19 cellular contexts compared by ENCODE assay signal in the genomic region with DNA sequence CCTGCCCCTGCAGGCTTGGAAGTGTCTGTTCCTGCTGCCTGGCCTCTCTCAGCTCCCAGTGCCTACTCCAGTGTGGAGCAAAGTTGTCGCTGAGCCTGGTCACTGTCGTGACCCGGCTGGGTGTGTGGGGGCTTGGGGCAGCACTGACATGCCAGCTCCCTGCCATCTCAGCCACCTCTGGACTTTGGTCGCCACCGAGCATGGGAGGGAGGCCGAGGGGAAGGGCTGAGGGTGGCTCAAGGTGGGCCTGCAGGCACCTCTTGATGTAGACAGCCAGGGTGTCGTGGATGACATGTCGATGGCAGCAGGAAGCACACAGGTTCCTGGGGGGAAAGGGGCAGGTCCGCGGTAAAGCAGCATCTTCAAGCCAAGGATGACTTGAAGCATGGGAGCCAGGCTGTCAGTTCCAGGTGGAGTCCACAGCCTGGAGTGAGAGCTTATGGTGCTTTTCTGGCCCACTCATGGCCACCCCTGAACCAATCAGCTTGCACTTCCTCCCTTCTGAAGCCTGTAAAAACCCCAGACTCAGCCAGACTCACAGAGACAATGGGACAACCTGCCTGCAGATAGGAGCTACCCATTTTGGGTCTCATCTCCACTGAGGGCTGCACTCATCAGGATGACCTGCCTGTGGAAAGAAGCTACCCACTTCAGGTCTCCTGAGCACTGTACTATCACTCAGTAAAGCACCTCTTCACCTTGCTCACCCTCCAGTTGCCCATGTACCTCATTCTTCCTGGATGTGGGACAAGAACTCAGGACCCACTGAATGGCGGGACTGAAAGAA.
DNase-seq lines count a peak whose midpoint lies in the region; ATAC-seq and TF ChIP-seq lines count a peak whose summit lies in the region.
"Had no signal": no experiment of that assay in that cellular context is flagged by ENCODE, and none has a peak within 500 bp of the region (broad histone marks: within the 10 kb centered on the region; RNA-seq: fewer than 3 reads in every experiment).

No MANE protein-coding gene starts in this region.

- H3K4me1 Mint-ChIP-seq in endodermal cell = peaks cover 35% of the 10 kb centered on the region
- H3K4me1 Mint-ChIP-seq: CD4-positive, CD25-positive, alpha-beta regulatory T cell had no signal

- no peaks in the 10 kb centered on the region for H3K79me2 ChIP-seq in SK-N-SH (ENCODE audit: insufficient read depth)

- ATAC-seq in GM19455 (IDR thresholded peaks at IDR 0.05; ENCODE audit: unreplicated experiment) = no peak
- ATAC-seq: CD8-positive, alpha-beta T cell had no signal

- no peak overlapping the region for H3K4me3 Mint-ChIP-seq in endodermal cell
- H3K4me3 Mint-ChIP-seq: B cell; CD4-positive, CD25-positive, alpha-beta regulatory T cell; CD8-positive, alpha-beta T cell had no signal

- no peak for TF ChIP-seq RAD21 in SK-N-SH (IDR thresholded peaks at IDR 0.05; ENCODE audit: low read length)

- CTCF ChIA-PET in HEK293 (lab: Yijun Ruan, JAX) (no interaction called here), SK-N-SH (lab: Yijun Ruan, JAX) (interaction anchor here (1.5 kb wide), 1 partner anchor 117 kb away, joined by 7 read pairs; no protein-coding TSS in a partner anchor)

- no peaks in the 10 kb centered on the region for H3K27me3 Mint-ChIP-seq in endodermal cell (ENCODE audit: insufficient read depth)

- H3K9ac ChIP-seq in endodermal cell (ENCODE audit: extremely low read depth, low read length, poor library complexity, severe bottlenecking) = no peak overlapping the region
- H3K9ac ChIP-seq in SK-N-SH = no peak overlapping the region
- H3K9ac ChIP-seq: BLaER1, GM23248 had no signal

- WGBS in endodermal cell (ENCODE audit: insufficient coverage in 1 of 2, insufficient read length in 1 of 2), 2 experiments = 96% methylated on average over 4 to 11 of the region's 11 CpGs
- WGBS in SK-N-SH (ENCODE audit: low lambda C conversion rate) = 69% methylated on average over 9 of the region's 11 CpGs

- H3K36me3 Mint-ChIP-seq in endodermal cell (ENCODE audit: low read depth) = peaks cover 70% of the 10 kb centered on the region
- H3K36me3 Mint-ChIP-seq: CD4-positive, CD25-positive, alpha-beta regulatory T cell; CD8-positive, alpha-beta T cell had no signal

- H3K27me3 ChIP-seq in endodermal cell (ENCODE audit: control insufficient read depth, insufficient read depth, low read length, poor library complexity, severe bottlenecking) (no peaks in the 10 kb centered on the region), SK-N-SH (ENCODE audit: insufficient read depth) (no peaks in the 10 kb centered on the region)
- H3K27me3 ChIP-seq: BLaER1 had no signal

- TF ChIP-seq EP300 in SK-N-SH (IDR thresholded peaks at IDR 0.05; ENCODE audit: borderline replicate concordance in 1 of 2, low read depth in 1 of 2, low read length in 1 of 2) = no peak

- H3K4me2 ChIP-seq in SK-N-SH = no peak overlapping the region
- H3K4me2 ChIP-seq: BLaER1 had no signal

- H3K4me3 ChIP-seq in HEK293 (ENCODE audit: low read depth, low read length) = no peak overlapping the region
- H3K4me3 ChIP-seq in endodermal cell (ENCODE audit: low read length) = peak overlapping the region; percentile 50
- no peak overlapping the region for H3K4me3 ChIP-seq in SK-N-SH (ENCODE audit: low read depth in 2 of 2, low read length in 1 of 2)
- H3K4me3 ChIP-seq: BLaER1, GM23248 had no signal

- H3K27ac ChIP-seq in HEK293 (ENCODE audit: extremely low read depth, low read depth, low read length) = no peak overlapping the region
- H3K27ac ChIP-seq in endodermal cell (ENCODE audit: low read depth, low read length) = no peak overlapping the region
- H3K27ac ChIP-seq in SK-N-SH (ENCODE audit: low read depth in 2 of 2, low read length in 1 of 2) = no peak overlapping the region
- H3K27ac ChIP-seq: 22Rv1, BLaER1, C4-2B, GM23248 had no signal

- H3K9me2 ChIP-seq in SK-N-SH = no peaks in the 10 kb centered on the region

- POLR2A ChIA-PET in HEK293 (lab: Yijun Ruan, JAX) (no interaction called here), SK-N-SH (lab: Yijun Ruan, JAX) (no interaction called here)

- TF ChIP-seq CTCF in HEK293 (tag by site-specific recombination; IDR thresholded peaks at IDR 0.05) (no peak), endodermal cell (conservative IDR thresholded peaks at IDR 0.05) (no peak), SK-N-SH (IDR thresholded peaks at IDR 0.05) (no peak)

- no peaks in the 10 kb centered on the region for H3F3A ChIP-seq in SK-N-SH (replicated peaks; ENCODE audit: insufficient read depth)

- DNase-seq in DMS53 (lab: John Stamatoyannopoulos, UW) (peak; percentile 27), DMS53 treated with DMSO at 0.1 percent for 48 hours (lab: John Stamatoyannopoulos, UW; ENCODE audit: unreplicated experiment) (no peak), OCI-M1 (lab: John Stamatoyannopoulos, UW) (peak; percentile 6), endodermal cell (peak; percentile 45), SK-N-SH (no peak), SIG-M5 (lab: John Stamatoyannopoulos, UW) (no peak)
- DNase-seq: CD4-positive, CD25-positive, alpha-beta regulatory T cell; CD8-positive, alpha-beta T cell; DMS 273 treated with DMSO at 0.1 percent for 48 hours; DND-41; GM23248; H7; HCEC 1CT had no signal

- H3K27ac Mint-ChIP-seq in endodermal cell = no peak overlapping the region
- H3K27ac Mint-ChIP-seq: B cell; CD4-positive, CD25-positive, alpha-beta regulatory T cell; CD8-positive, alpha-beta T cell had no signal

- H3K4me1 ChIP-seq in HEK293 (ENCODE audit: control insufficient read depth, insufficient read depth, low read length) = no peaks in the 10 kb centered on the region
- H3K4me1 ChIP-seq in endodermal cell (ENCODE audit: control insufficient read depth, insufficient read depth, low read length) = peaks cover 18% of the 10 kb centered on the region
- H3K4me1 ChIP-seq in SK-N-SH (ENCODE audit: control insufficient read depth in 1 of 2, insufficient read depth in 2 of 2, low read depth in 1 of 2, low read length in 1 of 2) = no peaks in the 10 kb centered on the region
- H3K4me1 ChIP-seq: BLaER1 had no signal

- peaks cover 21% of the 10 kb centered on the region for H3K9me3 Mint-ChIP-seq in endodermal cell
- H3K9me3 Mint-ChIP-seq: CD8-positive, alpha-beta T cell had no signal

- H2AFZ ChIP-seq in SK-N-SH (ENCODE audit: low read depth) = no peak overlapping the region
- H2AFZ ChIP-seq: GM23248 had no signal

- H4K20me1 ChIP-seq in SK-N-SH (ENCODE audit: insufficient read depth) = no peaks in the 10 kb centered on the region
- H4K20me1 ChIP-seq: BLaER1 had no signal

- H3K36me3 ChIP-seq in HEK293 (ENCODE audit: control insufficient read depth in 2 of 2, insufficient read depth in 1 of 2, low read length in 2 of 2) = peaks cover 0 to 17% of the 10 kb centered on the region in 2 experiments; a peak in 1 of 3 replicates
- H3K36me3 ChIP-seq in endodermal cell (ENCODE audit: control insufficient read depth, insufficient read depth, low read length) = peaks cover 12% of the 10 kb centered on the region
- no peaks in the 10 kb centered on the region for H3K36me3 ChIP-seq in SK-N-SH (replicated peaks in 1 of 2; ENCODE audit: control insufficient read depth in 1 of 2, insufficient read depth in 2 of 2, low read length in 1 of 2)

- no peaks in the 10 kb centered on the region for H3K9me3 ChIP-seq in HEK293 (ENCODE audit: control insufficient read depth, insufficient read depth, low read depth, low read length)
- H3K9me3 ChIP-seq in endodermal cell (ENCODE audit: control insufficient read depth, low read length) = peaks cover 42% of the 10 kb centered on the region
- no peaks in the 10 kb centered on the region for H3K9me3 ChIP-seq in SK-N-SH

TF ChIP-seq in HEK293, 187 proteins besides CTCF, POLR2A, EP300 and RAD21:
- TF ChIP-seq HOXA7 (CRISPR knock-in tag; IDR thresholded peaks at IDR 0.05; ENCODE audit: borderline replicate concordance) = no peak
- no peak for TF ChIP-seq ZNF302 (tag by site-specific recombination; IDR thresholded peaks at IDR 0.05; ENCODE audit: low read depth)
- TF ChIP-seq HOXC10 (CRISPR knock-in tag; IDR thresholded peaks at IDR 0.05) = no peak
- TF ChIP-seq SETDB1 (IDR thresholded peaks at IDR 0.05; ENCODE audit: insufficient read length, low read length) = peak; percentile 48
- peak; percentile 18; the same call in 1 of the 2 replicates for TF ChIP-seq TRIM28 (IDR thresholded peaks at IDR 0.05; ENCODE audit: borderline replicate concordance, low read length)
- no peak for TF ChIP-seq ZFHX2 (tag by site-specific recombination; conservative IDR thresholded peaks at IDR 0.05)
- TF ChIP-seq ZNF555 (tag by site-specific recombination; conservative IDR thresholded peaks at IDR 0.05) = no peak
- no peak for TF ChIP-seq ZNF211 (tag by site-specific recombination; IDR thresholded peaks at IDR 0.05; ENCODE audit: low read depth)

TF ChIP-seq in SK-N-SH, 30 proteins besides CTCF, POLR2A, EP300 and RAD21 (continues in another document):
- TF ChIP-seq MEF2A (IDR thresholded peaks at IDR 0.05; ENCODE audit: borderline replicate concordance, low read depth) (no peak), EZH2phosphoT487 (IDR thresholded peaks at IDR 0.05; ENCODE audit: borderline replicate concordance, low read depth) (no peak), SMC3 (IDR thresholded peaks at IDR 0.05; ENCODE audit: low read depth, low read length) (no peak), FOXM1 (IDR thresholded peaks at IDR 0.05; ENCODE audit: low read depth) (no peak), FOSL2 (IDR thresholded peaks at IDR 0.05; ENCODE audit: borderline replicate concordance, low read depth) (no peak), FOXJ3 (CRISPR knock-in tag; IDR thresholded peaks at IDR 0.05) (no peak), NFIC (IDR thresholded peaks at IDR 0.05; ENCODE audit: borderline replicate concordance) (no peak), IRF3 (IDR thresholded peaks at IDR 0.05; ENCODE audit: low read depth, low read length) (no peak), USF1 (IDR thresholded peaks at IDR 0.05; ENCODE audit: borderline replicate concordance, low read depth) (no peak), RCOR1 (IDR thresholded peaks at IDR 0.05; ENCODE audit: low read length) (no peak)

Comparison
In these comparisons a context has a peak if more than half of its experiments do, and no peak if none do; other contexts are left out.
1. DNase-seq: peak in DMS53 (single experiment), OCI-M1 (single experiment) and endodermal cell (single experiment); none in DMS53 treated with DMSO at 0.1 percent for 48 hours (single experiment), SK-N-SH (single experiment) and SIG-M5 (single experiment).